ENCODE assay signal across 8 cellular contexts in the genomic region with DNA sequence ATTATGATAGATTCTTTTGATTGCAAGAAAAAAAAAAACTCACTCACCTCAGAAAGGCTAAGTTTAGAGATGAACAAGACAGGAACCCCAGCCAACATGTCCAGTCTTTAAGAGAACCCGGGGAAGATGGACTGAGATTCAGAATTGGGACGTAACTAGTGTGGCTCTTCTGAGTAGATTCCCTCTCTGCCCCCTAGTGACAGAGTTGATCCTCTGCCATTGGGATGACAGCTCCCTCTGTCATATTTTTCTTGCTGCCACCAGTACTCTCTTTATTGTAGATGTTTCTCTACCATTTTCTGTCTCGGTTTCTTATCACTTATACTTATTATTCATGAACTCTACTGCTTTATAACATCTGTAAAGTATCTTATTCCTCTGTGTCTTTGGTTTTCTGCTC.
A peak's percentile ranks its signal among the peaks of the same experiment; 100 is the strongest.
DNase-seq lines count a peak whose midpoint lies in the region; ATAC-seq and TF ChIP-seq lines count a peak whose summit lies in the region.

No MANE protein-coding gene starts in this region.

- peak; percentile 50 to 59 for TF ChIP-seq CTCF in brain (conservative IDR thresholded peaks at IDR 0.05)
- no peak for TF ChIP-seq CTCF in omental fat pad (IDR thresholded peaks at IDR 0.05)

- H3K9me3 Mint-ChIP-seq in brain: peaks cover 0 to 6% (median 0%) of the 10 kb centered on the region in 5 experiments

- no peaks in the 10 kb centered on the region for H3K27me3 Mint-ChIP-seq in brain

- no peaks in the 10 kb centered on the region for H3K36me3 Mint-ChIP-seq in brain

- ATAC-seq in GM18505 (IDR thresholded peaks at IDR 0.05; ENCODE audit: unreplicated experiment): peak; percentile 68
- ATAC-seq in HG02852 (IDR thresholded peaks at IDR 0.05; ENCODE audit: unreplicated experiment): peak; percentile 89
- ATAC-seq in omental fat pad (ENCODE audit: low FRiP score): no peak

- peaks cover 9% of the 10 kb centered on the region for H3K4me1 Mint-ChIP-seq in brain

- H3K27ac Mint-ChIP-seq in brain: no peak overlapping the region

- DNase-seq in AG20443 (ENCODE audit: low spot score) (peak; percentile 75), NCI-H2081 (lab: John Stamatoyannopoulos, UW) (peak; percentile 47 to 78), islet precursor cell (peak; percentile 62), DMS153 treated with DMSO at 0.1 percent for 48 hours (lab: John Stamatoyannopoulos, UW; ENCODE audit: unreplicated experiment) (no peak), omental fat pad (ENCODE audit: low spot score) (no peak)

- H3K4me3 Mint-ChIP-seq in brain: no peak overlapping the region

- no peak for TF ChIP-seq POLR2A in GM18505 (IDR thresholded peaks at IDR 0.05; ENCODE audit: borderline replicate concordance, extremely low read depth, insufficient read depth, insufficient read length)

Comparison
In these comparisons a context has a peak if more than half of its experiments do, and no peak if none do; other contexts are left out.
1. DNase-seq: peak in AG20443 (single experiment), NCI-H2081 (2 of 2) and islet precursor cell (single experiment); none in DMS153 treated with DMSO at 0.1 percent for 48 hours (single experiment) and omental fat pad (single experiment).
2. CTCF ChIP-seq: peak in brain (2 of 2); none in omental fat pad (0 of 3).